In the genomic region with DNA sequence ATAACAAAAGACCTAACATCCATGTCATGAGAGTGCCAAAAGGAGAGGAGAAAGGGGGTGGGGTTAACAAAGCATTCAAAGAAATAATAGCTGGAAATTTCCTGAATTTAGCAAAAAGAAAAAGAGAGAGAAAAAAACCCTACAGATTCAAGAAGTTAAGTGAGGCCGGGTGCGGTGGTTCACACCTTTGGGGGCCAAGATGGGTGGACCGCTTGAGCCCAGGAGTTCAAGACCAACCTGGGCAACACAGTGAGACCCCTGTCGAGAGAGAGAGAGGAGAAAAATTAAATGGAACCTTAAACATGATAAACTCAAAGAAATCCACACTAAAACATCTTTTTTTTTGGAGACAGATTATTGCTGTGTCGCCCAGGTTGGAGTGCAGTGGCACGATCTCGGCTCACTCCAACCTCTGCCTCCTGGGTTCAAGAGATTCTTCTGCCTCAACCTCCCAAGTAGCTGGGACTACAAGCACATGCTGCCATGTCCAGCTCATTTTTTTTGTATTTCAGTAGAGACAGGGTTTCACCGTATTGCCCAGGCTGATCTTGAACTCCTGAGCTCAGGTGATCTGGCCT, we compare ENCODE assay signal across 21 cellular contexts. TPM values are rescaled to one million over a fixed set of nuclear protein-coding genes. Genes with fewer than 3 reads are reported as not detected.
"Had no signal": no experiment of that assay in that cellular context is flagged by ENCODE, and none has a peak within 500 bp of the region (broad histone marks: within the 10 kb centered on the region; RNA-seq: fewer than 3 reads in every experiment).

No MANE protein-coding gene starts in this region.

- DNase-seq: Karpas-422, KG1, NCI-H1092, NCI-H1105 treated with DMSO at 0.1 percent for 48 hours, NCI-H1436, NCI-H187, NCI-H2029, NCI-H2081 treated with DMSO at 0.1 percent for 48 hours, NCI-H2171, NCI-H226, NCI-H446, NCI-H510A, NCI-H524 treated with DMSO at 0.1 percent for 48 hours, NCI-H69, NCI-H774, Right ventricle myocardium superior, RPMI8226, SIG-M5 had no signal

RNA-seq across cellular contexts. Expression of a gene that starts 8.9 kb away (rescaled TPM):
- total RNA-seq: HT-29, M059J, SJSA1 had no signal
